Comparison of ENCODE assay signal across 8 cellular contexts in genomic region chr13:113209880-113210421, GRCh38. TPM values are rescaled to one million over a fixed set of nuclear protein-coding genes. Genes with fewer than 3 reads are reported as not detected.
DNase-seq lines count a peak whose midpoint lies in the region; ATAC-seq and TF ChIP-seq lines count a peak whose summit lies in the region.

No MANE protein-coding gene starts in this region.

- peak overlapping the region; percentile 83 for H3K4me2 ChIP-seq in hepatocyte

- no peaks in the 10 kb centered on the region for H3K27me3 ChIP-seq in adrenal gland
- no peaks in the 10 kb centered on the region for H3K27me3 ChIP-seq in hepatocyte
- no peaks in the 10 kb centered on the region for H3K27me3 ChIP-seq in gastrocnemius medialis

- TF ChIP-seq CTCF in adrenal gland (IDR thresholded peaks at IDR 0.05): peak in 3 of 6 experiments; percentile 15 to 30 (median 24)
- TF ChIP-seq CTCF in hepatocyte (IDR thresholded peaks at IDR 0.05; ENCODE audit: poor library complexity): no peak
- no peak for TF ChIP-seq CTCF in gastrocnemius medialis (IDR thresholded peaks at IDR 0.05 in 4 of 5, conservative IDR thresholded peaks at IDR 0.05 in 1 of 5)

- in situ Hi-C loops in gastrocnemius medialis (cut with MboI; ENCODE audit: low sequenced_read_pairs in 4 of 4): loop anchor here in 1 of 4 donors (10.0 kb wide), 1 partner anchor 85 kb away; the partner anchor contains the start of gene LAMP1

- peak overlapping the region; percentile 87 for H2AFZ ChIP-seq in hepatocyte

- H3K27ac ChIP-seq in adrenal gland (peak overlapping the region; percentile 71 to 98 (median 97)), hepatocyte (peak overlapping the region; percentile 100), gastrocnemius medialis (peak overlapping the region; percentile 94 to 100 (median 100))

- peaks cover 47% of the 10 kb centered on the region for H4K20me1 ChIP-seq in hepatocyte (ENCODE audit: insufficient read depth, poor library complexity, severe bottlenecking)

- no peaks in the 10 kb centered on the region for H3K9me3 ChIP-seq in adrenal gland (replicated peaks in 1 of 3)
- H3K9me3 ChIP-seq in hepatocyte (ENCODE audit: low read depth): no peaks in the 10 kb centered on the region
- H3K9me3 ChIP-seq in gastrocnemius medialis: no peaks in the 10 kb centered on the region

- peaks cover 85% of the 10 kb centered on the region for H3K79me2 ChIP-seq in hepatocyte

- H3K36me3 ChIP-seq in adrenal gland (replicated peaks in 1 of 2): peaks cover 0 to 10% of the 10 kb centered on the region in 2 donors
- H3K36me3 ChIP-seq in hepatocyte (replicated peaks; ENCODE audit: insufficient read depth, low read depth): no peaks in the 10 kb centered on the region
- peaks cover 0 to 10% of the 10 kb centered on the region in 2 donors for H3K36me3 ChIP-seq in gastrocnemius medialis

- H3K4me1 Mint-ChIP-seq in T-helper 1 cell treated with Interleukin-12 subunit alpha and Interleukin-12 subunit beta and Interleukin-4 antibody, amounts not matched to agents 30 μg/mL and 1 μg/mL, for 36 hours (ENCODE audit: low read depth): peaks cover 54% of the 10 kb centered on the region

- H3K4me3 ChIP-seq in Jurkat, Clone E6-1 (ENCODE audit: low read length): peak overlapping the region; percentile 67
- peak overlapping the region in 3 of 4 donors; percentile 57 to 87 (median 71) for H3K4me3 ChIP-seq in adrenal gland
- peak overlapping the region; percentile 38 for H3K4me3 ChIP-seq in hepatocyte
- H3K4me3 ChIP-seq in gastrocnemius medialis: peak overlapping the region; percentile 69 to 92 (median 81)

- H3K4me1 ChIP-seq in adrenal gland (replicated peaks in 1 of 2): peaks cover 9 to 38% of the 10 kb centered on the region in 2 donors
- H3K4me1 ChIP-seq in hepatocyte (ENCODE audit: insufficient read depth): peaks cover 18% of the 10 kb centered on the region
- peaks cover 77% of the 10 kb centered on the region in 2 donors for H3K4me1 ChIP-seq in gastrocnemius medialis

- TF ChIP-seq POLR2A in adrenal gland (IDR thresholded peaks at IDR 0.05) (peak in 1 of 2 donors; percentile 46), gastrocnemius medialis (IDR thresholded peaks at IDR 0.05) (no peak)

- no peaks in the 10 kb centered on the region for H3K9me3 Mint-ChIP-seq in T-helper 1 cell treated with Interleukin-12 subunit alpha and Interleukin-12 subunit beta and Interleukin-4 antibody, amounts not matched to agents 30 μg/mL and 1 μg/mL, for 36 hours

- H3K27ac Mint-ChIP-seq in T-helper 1 cell treated with Interleukin-12 subunit alpha and Interleukin-12 subunit beta and Interleukin-4 antibody, amounts not matched to agents 30 μg/mL and 1 μg/mL, for 36 hours: peak overlapping the region; percentile 87

- H3K9me2 ChIP-seq in hepatocyte (replicated peaks; ENCODE audit: insufficient read depth): no peaks in the 10 kb centered on the region

- H3K4me3 Mint-ChIP-seq in T-helper 1 cell treated with Interleukin-12 subunit alpha and Interleukin-12 subunit beta and Interleukin-4 antibody, amounts not matched to agents 30 μg/mL and 1 μg/mL, for 36 hours: peak overlapping the region; percentile 84

- ATAC-seq in GM21619 (IDR thresholded peaks at IDR 0.05; ENCODE audit: unreplicated experiment): peak; percentile 35
- ATAC-seq in gastrocnemius medialis: peak; percentile 37 to 38

- H3K27me3 Mint-ChIP-seq in T-helper 1 cell treated with Interleukin-12 subunit alpha and Interleukin-12 subunit beta and Interleukin-4 antibody, amounts not matched to agents 30 μg/mL and 1 μg/mL, for 36 hours (ENCODE audit: low read depth): no peaks in the 10 kb centered on the region

- H3K36me3 Mint-ChIP-seq in T-helper 1 cell treated with Interleukin-12 subunit alpha and Interleukin-12 subunit beta and Interleukin-4 antibody, amounts not matched to agents 30 μg/mL and 1 μg/mL, for 36 hours (ENCODE audit: low read depth): peaks cover 43% of the 10 kb centered on the region

- intact Hi-C loops in adrenal gland (cut with DNase I) (no loop called here), gastrocnemius medialis (cut with DNase I; ENCODE audit: low total_unique reads) (loop anchor here (2.0 to 5.0 kb wide), 3 partner anchors 55 to 281 kb away; partner anchors contain the start of genes DCUN1D2 and GRTP1)

- WGBS in adrenal gland, 4 donors: 0 to 1% (median 1%) methylated on average over 10 to 52 of the region's 52 CpGs
- under 1% methylated on average over 30 of the region's 52 CpGs for WGBS in hepatocyte (ENCODE audit: low lambda C conversion rate, missing lambda C conversion rate)

- DNase-seq in EL (peak; percentile 66), adrenal gland (peak in 6 of 7 donors; percentile 58 to 70 (median 60)), hepatocyte (ENCODE audit: low spot score) (peak; percentile 82), gastrocnemius medialis (peak; percentile 55 to 59), epidermal melanocyte (ENCODE audit: insufficient read length, low spot score) (no peak)
- DNase-seq in Jurkat, Clone E6-1 (ENCODE audit: low read depth, low spot score): peak; percentile 54

RNA-seq across cellular contexts. Expression of gene CUL4A, which starts 0.5 kb away (rescaled TPM):
- 81.6 TPM for polyA plus RNA-seq in Jurkat, Clone E6-1 (2012; ENCODE audit: insufficient read depth, insufficient read length)
- total RNA-seq in adrenal gland (10 to 100 TPM; 53.5 to 90.4 (median 58.7) TPM), hepatocyte (75.8 and 85.3 TPM in 2 replicates), gastrocnemius medialis (100 to 1,000 TPM; 232 to 319 (median 234) TPM)
- polyA plus RNA-seq in adrenal gland (10 to 100 TPM; 27.6 to 62.8 (median 40.3) TPM), hepatocyte (51.0 and 52.2 TPM in 2 replicates)

RNA-seq across cellular contexts. Expression of gene PCID2, which starts 1.5 kb away (rescaled TPM):
- polyA plus RNA-seq in Jurkat, Clone E6-1 (2012; ENCODE audit: insufficient read depth, insufficient read length): 104 TPM
- total RNA-seq in adrenal gland (10 to 100 TPM; 26.4 to 72.9 (median 43.5) TPM), hepatocyte (55.4 and 64.9 TPM in 2 replicates), gastrocnemius medialis (10 to 100 TPM; 26.4 to 45.6 (median 28.0) TPM)
- polyA plus RNA-seq in adrenal gland (10 to 100 TPM; 44.8 to 49.6 (median 47.2) TPM), hepatocyte (42.3 and 47.5 TPM in 2 replicates)

RNA-seq across cellular contexts. Expression of gene PROZ, which starts 51.5 kb away (rescaled TPM):
- not detected for polyA plus RNA-seq in Jurkat, Clone E6-1 (2012; ENCODE audit: insufficient read depth, insufficient read length)
- total RNA-seq in adrenal gland: not detected
- polyA plus RNA-seq in adrenal gland: not detected
- total RNA-seq in hepatocyte: 4.7 and 5.4 TPM in 2 replicates
- 4.7 and 8.0 TPM in 2 replicates for polyA plus RNA-seq in hepatocyte
- total RNA-seq in gastrocnemius medialis: not detected
